17 cellular contexts compared by ENCODE assay signal in genomic region chr7:47506716-47507354, GRCh38.
DNase-seq lines count a peak whose midpoint lies in the region; ATAC-seq, FAIRE-seq and TF ChIP-seq lines count a peak whose summit lies in the region.
"Had no signal": no experiment of that assay in that cellular context is flagged by ENCODE, and none has a peak within 500 bp of the region (broad histone marks: within the 10 kb centered on the region; RNA-seq: fewer than 3 reads in every experiment).

No MANE protein-coding gene starts in this region.

- peaks cover 6 to 27% (median 20%) of the 10 kb centered on the region in 4 donors for H3K4me1 ChIP-seq in liver (ENCODE audit: control insufficient read depth in 4 of 4, insufficient read depth in 4 of 4, low read length in 3 of 4)
- H3K4me1 ChIP-seq in right lobe of liver = peaks cover 0 to 28% (median 7%) of the 10 kb centered on the region in 4 donors
- H3K4me1 ChIP-seq in endodermal cell (ENCODE audit: control insufficient read depth, insufficient read depth, low read length) = peaks cover 5% of the 10 kb centered on the region
- peaks cover 16 to 26% (median 17%) of the 10 kb centered on the region in 3 donors for H3K4me1 ChIP-seq in pancreas
- no peaks in the 10 kb centered on the region for H3K4me1 ChIP-seq in aorta (ENCODE audit: control insufficient read depth in 1 of 2, insufficient read depth in 2 of 2, low read length in 2 of 2)
- peaks cover 13 to 36% of the 10 kb centered on the region in 2 donors for H3K4me1 ChIP-seq in ascending aorta

- no peaks in the 10 kb centered on the region for H3K9me3 Mint-ChIP-seq in endodermal cell
- H3K9me3 Mint-ChIP-seq: activated CD4-positive, alpha-beta T cell treated with anti-CD3 and anti-CD28 coated beads, Interleukin-2, amount 10 ng/mL, durations not matched to agents 24 days and 14 days; activated naive CD8-positive, alpha-beta T cell treated with anti-CD3 and anti-CD28 coated beads, Interleukin-2, amount 50 U/mL, for 24 hours had no signal

- H3K4me1 Mint-ChIP-seq in endodermal cell = peaks cover 29% of the 10 kb centered on the region
- H3K4me1 Mint-ChIP-seq: activated CD4-positive, alpha-beta T cell treated with anti-CD3 and anti-CD28 coated beads, Interleukin-2, amount 10 ng/mL, durations not matched to agents 24 days and 14 days; activated naive CD8-positive, alpha-beta T cell treated with anti-CD3 and anti-CD28 coated beads, Interleukin-2, amount 50 U/mL, for 24 hours had no signal

- H3K27me3 ChIP-seq in liver (ENCODE audit: control insufficient read depth in 4 of 4, insufficient read depth in 4 of 4, low read length in 3 of 4) = no peaks in the 10 kb centered on the region
- H3K27me3 ChIP-seq in right lobe of liver = no peaks in the 10 kb centered on the region
- no peaks in the 10 kb centered on the region for H3K27me3 ChIP-seq in endodermal cell (ENCODE audit: control insufficient read depth, insufficient read depth, low read length, poor library complexity, severe bottlenecking)
- H3K27me3 ChIP-seq in pancreas = no peaks in the 10 kb centered on the region
- H3K27me3 ChIP-seq in aorta (ENCODE audit: control insufficient read depth in 1 of 2, insufficient read depth in 2 of 2, low read length in 1 of 2) = no peaks in the 10 kb centered on the region
- no peaks in the 10 kb centered on the region for H3K27me3 ChIP-seq in ascending aorta

- no peak overlapping the region for H3K4me3 Mint-ChIP-seq in endodermal cell
- H3K4me3 Mint-ChIP-seq: activated CD4-positive, alpha-beta T cell treated with anti-CD3 and anti-CD28 coated beads, Interleukin-2, amount 10 ng/mL, durations not matched to agents 24 days and 14 days; activated naive CD8-positive, alpha-beta T cell treated with anti-CD3 and anti-CD28 coated beads, Interleukin-2, amount 50 U/mL, for 24 hours had no signal

- H3K36me3 ChIP-seq in liver (ENCODE audit: control insufficient read depth in 4 of 4, insufficient read depth in 3 of 4, low read depth in 1 of 4, low read length in 3 of 4) (peaks cover 0 to 7% (median 3%) of the 10 kb centered on the region in 4 donors), right lobe of liver (peaks cover 0 to 16% (median 3%) of the 10 kb centered on the region in 4 donors), endodermal cell (ENCODE audit: control insufficient read depth, insufficient read depth, low read length) (peaks cover 5% of the 10 kb centered on the region), pancreas (no peaks in the 10 kb centered on the region), aorta (ENCODE audit: control insufficient read depth in 1 of 2, insufficient read depth in 2 of 2, low read length in 1 of 2) (peaks cover 0 to 2% of the 10 kb centered on the region in 2 donors), ascending aorta (no peaks in the 10 kb centered on the region)

- FAIRE-seq in pancreas (lab: Jason Lieb, UNC) = no peak
- FAIRE-seq: H1 had no signal

- intact Hi-C loops in right lobe of liver (cut with DNase I) (no loop called here), pancreas (cut with DNase I) (no loop called here), aorta (cut with DNase I) (no loop called here), ascending aorta (cut with DNase I) (loop anchor here (2.0 kb wide), 1 partner anchor 24 kb away; no protein-coding TSS in a partner anchor)

- no peak for TF ChIP-seq RAD21 in liver (IDR thresholded peaks at IDR 0.05)

- H3K27me3 Mint-ChIP-seq in endodermal cell (ENCODE audit: insufficient read depth) = no peaks in the 10 kb centered on the region
- H3K27me3 Mint-ChIP-seq: activated naive CD8-positive, alpha-beta T cell treated with anti-CD3 and anti-CD28 coated beads, Interleukin-2, amount 50 U/mL, for 24 hours had no signal

- H3K27ac Mint-ChIP-seq in endodermal cell = no peak overlapping the region
- H3K27ac Mint-ChIP-seq: activated CD4-positive, alpha-beta T cell treated with anti-CD3 and anti-CD28 coated beads, Interleukin-2, amount 10 ng/mL, durations not matched to agents 24 days and 14 days; activated naive CD8-positive, alpha-beta T cell treated with anti-CD3 and anti-CD28 coated beads, Interleukin-2, amount 50 U/mL, for 24 hours had no signal

- H3K36me3 Mint-ChIP-seq in endodermal cell (ENCODE audit: low read depth) = peaks cover 16% of the 10 kb centered on the region

- H3K27ac ChIP-seq in liver (ENCODE audit: low read depth in 1 of 2, low read length in 2 of 2) = peak overlapping the region; percentile 61 to 67
- peak overlapping the region in 1 of 3 donors; percentile 41 for H3K27ac ChIP-seq in right lobe of liver
- peak overlapping the region; percentile 90 for H3K27ac ChIP-seq in endodermal cell (ENCODE audit: low read depth, low read length)
- H3K27ac ChIP-seq in pancreas = peak overlapping the region in 1 of 4 donors; percentile 2
- H3K27ac ChIP-seq in aorta (ENCODE audit: low read depth in 1 of 2, low read length in 2 of 2) = peak overlapping the region in 1 of 2 donors; percentile 50
- H3K27ac ChIP-seq in ascending aorta = no peak overlapping the region

- 85% methylated on average over 10 of the region's 10 CpGs for WGBS in liver
- 76% methylated on average over 10 of the region's 10 CpGs for WGBS in right lobe of liver (ENCODE audit: insufficient coverage, low coverage, low lambda C conversion rate, missing lambda C conversion rate)
- 89 to 93% methylated on average over 8 to 10 of the region's 10 CpGs for WGBS in endodermal cell (ENCODE audit: insufficient coverage in 1 of 2, insufficient read length in 1 of 2), 2 experiments
- WGBS in pancreas, 2 donors = 37 to 38% methylated on average over 10 of the region's 10 CpGs
- 15 to 16% methylated on average over 10 of the region's 10 CpGs for WGBS in aorta, 2 donors

- H3K4me3 ChIP-seq in liver (ENCODE audit: low read depth in 1 of 3, low read length in 3 of 3) (no peak overlapping the region), right lobe of liver (no peak overlapping the region), endodermal cell (ENCODE audit: low read length) (no peak overlapping the region), pancreas (no peak overlapping the region), aorta (ENCODE audit: low read length in 2 of 2) (no peak overlapping the region), ascending aorta (no peak overlapping the region)

- H3K9me3 ChIP-seq in liver (ENCODE audit: control insufficient read depth in 4 of 4, low read length in 3 of 4) (no peaks in the 10 kb centered on the region), right lobe of liver (no peaks in the 10 kb centered on the region), endodermal cell (ENCODE audit: control insufficient read depth, low read length) (no peaks in the 10 kb centered on the region), pancreas (no peaks in the 10 kb centered on the region), aorta (ENCODE audit: control insufficient read depth, low read length) (no peaks in the 10 kb centered on the region), ascending aorta (no peaks in the 10 kb centered on the region)

- ATAC-seq in right lobe of liver = no peak
- peak; percentile 27 to 72 (median 54) for ATAC-seq in pancreas
- ATAC-seq in aorta (ENCODE audit: low FRiP score) = peak; percentile 21
- ATAC-seq: activated naive CD8-positive, alpha-beta T cell treated with anti-CD3 and anti-CD28 coated beads, Interleukin-2, amount 50 U/mL, for 24 hours had no signal

- TF ChIP-seq CTCF in liver (IDR thresholded peaks at IDR 0.05; ENCODE audit: low read depth, low read length, missing input control) (no peak), right lobe of liver (IDR thresholded peaks at IDR 0.05) (no peak), endodermal cell (conservative IDR thresholded peaks at IDR 0.05) (no peak), pancreas (IDR thresholded peaks at IDR 0.05) (no peak), ascending aorta (IDR thresholded peaks at IDR 0.05) (no peak)

- H3K9ac ChIP-seq in liver (ENCODE audit: low read depth in 1 of 2, low read length in 2 of 2) = peak overlapping the region in 1 of 2 donors; percentile 7
- H3K9ac ChIP-seq in endodermal cell (ENCODE audit: extremely low read depth, low read length, poor library complexity, severe bottlenecking) = no peak overlapping the region

- no peak for TF ChIP-seq POLR2A in right lobe of liver (IDR thresholded peaks at IDR 0.05)

- no peak for DNase-seq in right lobe of liver
- no peak for DNase-seq in endodermal cell
- DNase-seq in pancreas = no peak
- peak; percentile 74 to 75 for DNase-seq in aorta
- no peak for DNase-seq in ascending aorta (ENCODE audit: low spot score in 2 of 2)
- DNase-seq in epidermal melanocyte (ENCODE audit: insufficient read length, low spot score) = no peak
- no peak for DNase-seq in mucosa of gallbladder (ENCODE audit: low spot score)
- DNase-seq: activated CD4-positive, alpha-beta T cell treated with anti-CD3 and anti-CD28 coated beads, Interleukin-2, amount 10 ng/mL, durations not matched to agents 24 days and 14 days; activated naive CD8-positive, alpha-beta T cell treated with anti-CD3 and anti-CD28 coated beads, Interleukin-2, amount 50 U/mL, for 24 hours; effector CD4-positive, alpha-beta T cell; midbrain; MM.1S; SHP77; stimulated activated CD4-positive, alpha-beta T cell treated with anti-CD3 and anti-CD28 coated beads, Interleukin-2, amount 100 ng/mL, for 48 hours; T-helper 9 cell had no signal

TF ChIP-seq in liver, 16 proteins besides CTCF, POLR2A, EP300 and RAD21 (continues in another document):
- no peak for TF ChIP-seq SP1 (IDR thresholded peaks at IDR 0.05)
- TF ChIP-seq FOXA2 (IDR thresholded peaks at IDR 0.05) = no peak
- TF ChIP-seq MAX (IDR thresholded peaks at IDR 0.05) = no peak
- TF ChIP-seq YY1 (IDR thresholded peaks at IDR 0.05) = no peak

Comparison
In these comparisons a context has a peak if more than half of its experiments do, and no peak if none do; other contexts are left out.
1. H3K27ac ChIP-seq: peak in liver (2 of 2) and endodermal cell (single experiment); none in ascending aorta (0 of 2).
2. ATAC-seq: peak in pancreas (4 of 4) and aorta (single experiment); none in right lobe of liver (0 of 4).
3. DNase-seq: peak in aorta (2 of 2); none in right lobe of liver (0 of 3), endodermal cell (single experiment), pancreas (0 of 6), ascending aorta (0 of 2), epidermal melanocyte (single experiment) and mucosa of gallbladder (single experiment).